ENCODE assay signal across 22 cellular contexts in the genomic region with DNA sequence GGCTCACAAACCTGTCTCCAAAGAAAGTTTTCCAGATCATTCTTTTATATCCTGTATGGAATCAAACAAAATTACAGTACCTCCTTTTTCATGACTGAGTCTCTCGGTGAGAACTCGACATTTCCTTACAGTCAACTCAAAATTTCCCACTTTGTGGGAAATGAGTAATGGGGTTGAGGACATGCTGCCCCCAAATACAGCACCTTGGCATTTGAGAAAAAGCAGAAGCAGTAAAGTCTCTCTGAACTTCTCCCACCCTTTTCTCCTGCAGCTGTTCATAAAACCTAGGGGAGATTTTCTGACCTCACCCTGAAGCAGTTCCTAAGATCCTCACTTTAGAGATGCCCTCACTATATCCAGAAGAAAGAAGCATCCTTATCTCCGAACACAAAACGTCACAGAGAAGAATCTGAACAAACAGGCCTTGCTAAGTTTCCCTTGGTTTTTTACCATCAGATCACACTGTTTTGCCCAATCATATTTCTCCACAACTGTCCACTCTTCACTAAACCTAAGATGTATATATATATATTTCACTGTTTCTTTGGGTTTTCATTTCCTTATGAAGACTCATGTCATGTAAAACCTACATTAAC.
"Had no signal": no experiment of that assay in that cellular context is flagged by ENCODE, and none has a peak within 500 bp of the region (broad histone marks: within the 10 kb centered on the region; RNA-seq: fewer than 3 reads in every experiment).

No MANE protein-coding gene starts in this region.

- H3K9me3 ChIP-seq: lower lobe of right lung, ovary, right lobe of liver, suprapubic skin, transverse colon, vagina had no signal

- H3K4me1 ChIP-seq: suprapubic skin, transverse colon had no signal

- H3K4me3 Mint-ChIP-seq: immature natural killer cell; naive thymus-derived CD8-positive, alpha-beta T cell; nephron progenitor cell; stimulated activated naive CD8-positive, alpha-beta T cell treated with anti-CD3 and anti-CD28 coated beads, Interleukin-15, Interleukin-2, amounts not matched to agents 100 ng/mL and 50 ng/mL, for 24 hours had no signal

- H3K27me3 ChIP-seq: dorsolateral prefrontal cortex, ovary, right lobe of liver, suprapubic skin, transverse colon, vagina had no signal

- H3K27ac ChIP-seq: lower lobe of right lung, ovary, right lobe of liver, suprapubic skin, transverse colon, vagina had no signal

- DNase-seq: dorsolateral prefrontal cortex; effector CD4-positive, alpha-beta T cell; hypothalamus; immature natural killer cell; islet precursor cell; kidney glomerular epithelial cell; left ventricle myocardium superior; lower lobe of right lung; naive thymus-derived CD8-positive, alpha-beta T cell; nephron progenitor cell; occipital lobe; ovary; posterior cingulate gyrus; right lobe of liver; small intestine; stimulated activated CD4-positive, alpha-beta T cell treated with anti-CD3 and anti-CD28 coated beads, Interleukin-15, amount 100 ng/mL, for 24 hours; stimulated activated CD4-positive, alpha-beta T cell treated with anti-CD3 and anti-CD28 coated beads, Interleukin-4, amount 100 ng/mL, for 1 hour; stimulated activated CD8-positive, alpha-beta memory T cell treated with anti-CD3 and anti-CD28 coated beads, Interleukin-4, amount 100 ng/mL, for 48 hours; transverse colon had no signal

- H3K36me3 Mint-ChIP-seq: immature natural killer cell; naive thymus-derived CD8-positive, alpha-beta T cell had no signal

- H3K9me3 Mint-ChIP-seq: immature natural killer cell; naive thymus-derived CD8-positive, alpha-beta T cell; nephron progenitor cell; stimulated activated naive CD8-positive, alpha-beta T cell treated with anti-CD3 and anti-CD28 coated beads, Interleukin-15, Interleukin-2, amounts not matched to agents 100 ng/mL and 50 ng/mL, for 24 hours had no signal

- H3K4me1 Mint-ChIP-seq: immature natural killer cell had no signal

- H3K4me3 ChIP-seq: dorsolateral prefrontal cortex, lower lobe of right lung, ovary, right lobe of liver, suprapubic skin, transverse colon, vagina had no signal

- H3K36me3 ChIP-seq: lower lobe of right lung, ovary, right lobe of liver, suprapubic skin, transverse colon, vagina had no signal

- H3K27ac Mint-ChIP-seq: immature natural killer cell; naive thymus-derived CD8-positive, alpha-beta T cell; nephron progenitor cell; stimulated activated naive CD8-positive, alpha-beta T cell treated with anti-CD3 and anti-CD28 coated beads, Interleukin-15, Interleukin-2, amounts not matched to agents 100 ng/mL and 50 ng/mL, for 24 hours had no signal

- ATAC-seq: left ventricle myocardium superior; lower lobe of right lung; naive thymus-derived CD8-positive, alpha-beta T cell; right lobe of liver had no signal
